8 cellular contexts compared by ENCODE assay signal in the genomic region with DNA sequence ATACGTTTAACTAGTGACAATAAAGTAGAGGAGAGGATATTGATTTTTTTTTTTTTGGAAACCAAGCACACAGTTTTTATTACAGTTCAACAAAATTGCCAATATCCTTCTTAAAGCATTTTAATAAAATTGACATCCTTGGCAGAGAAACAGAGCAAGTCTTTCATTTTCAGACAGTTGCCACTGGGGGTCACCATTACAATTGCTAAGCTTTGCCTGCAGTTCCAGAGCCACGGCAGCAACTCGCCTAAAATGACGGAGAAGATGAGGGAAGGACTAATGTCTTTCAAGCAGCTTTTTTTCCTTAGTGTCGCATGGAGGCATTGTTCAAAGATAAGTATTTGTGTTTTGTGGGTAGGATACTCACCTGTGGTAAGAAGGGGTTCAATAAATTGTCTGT.
DNase-seq lines count a peak whose midpoint lies in the region; ATAC-seq and TF ChIP-seq lines count a peak whose summit lies in the region.

No MANE protein-coding gene starts in this region.

- H3K36me3 ChIP-seq in H7 (replicated peaks; ENCODE audit: control insufficient read depth, insufficient read depth, low read length) (no peaks in the 10 kb centered on the region), OCI-LY3 (replicated peaks; ENCODE audit: low read depth, low read length) (no peaks in the 10 kb centered on the region)

- TF ChIP-seq CTCF in AG04449 (IDR thresholded peaks at IDR 0.05; ENCODE audit: insufficient read depth, low read length, missing control alignments) = peak; percentile 40
- TF ChIP-seq CTCF in OCI-LY3 (IDR thresholded peaks at IDR 0.05; ENCODE audit: low read depth, low read length) = peak; percentile 57

- no peaks in the 10 kb centered on the region for H3K9me3 Mint-ChIP-seq in stimulated activated naive B cell treated with anti-CD40 and anti-IgM and Interleukin-4, amounts not matched to agents 10 μg/mL and 1 μg/mL and 100 μg/mL, for 72 hours

- no peaks in the 10 kb centered on the region for H3K36me3 Mint-ChIP-seq in stimulated activated naive B cell treated with anti-CD40 and anti-IgM and Interleukin-4, amounts not matched to agents 10 μg/mL and 1 μg/mL and 100 μg/mL, for 72 hours

- H3K4me3 ChIP-seq in AG04449 (ENCODE audit: low read depth, low read length) = no peak overlapping the region
- H3K4me3 ChIP-seq in H7 (ENCODE audit: insufficient read depth, low read depth, low read length) = no peak overlapping the region
- peak overlapping the region; percentile 37; the same call in 1 of the 2 replicates for H3K4me3 ChIP-seq in OCI-LY3 (ENCODE audit: low read length)

- no peak overlapping the region for H3K4me3 Mint-ChIP-seq in stimulated activated naive B cell treated with anti-CD40 and anti-IgM and Interleukin-4, amounts not matched to agents 10 μg/mL and 1 μg/mL and 100 μg/mL, for 72 hours

- H3K4me2 ChIP-seq in OCI-LY3 (ENCODE audit: low read length) = peak overlapping the region; percentile 52

- H2AFZ ChIP-seq in OCI-LY3 (ENCODE audit: low read depth, low read length) = no peak overlapping the region

- POLR2A ChIA-PET in AG04449 (lab: Yijun Ruan, JAX) = no interaction called here

- no peak overlapping the region for H3K9ac ChIP-seq in OCI-LY3 (ENCODE audit: low read length)

- CTCF ChIA-PET in AG04449 (lab: Yijun Ruan, JAX) = interaction anchor here (1.4 kb wide), 1 partner anchor 15 kb away, joined by 3 read pairs; no protein-coding TSS in a partner anchor

- H3K27me3 ChIP-seq in H7 (ENCODE audit: control insufficient read depth, insufficient read depth, low read length) = no peaks in the 10 kb centered on the region
- H3K27me3 ChIP-seq in OCI-LY3 (ENCODE audit: low read depth, low read length) = no peaks in the 10 kb centered on the region

- H4K20me1 ChIP-seq in OCI-LY3 (ENCODE audit: insufficient read depth, low read length) = no peaks in the 10 kb centered on the region

- ATAC-seq in HG03460 (IDR thresholded peaks at IDR 0.05; ENCODE audit: unreplicated experiment) (no peak), HG03045 (IDR thresholded peaks at IDR 0.05; ENCODE audit: unreplicated experiment) (no peak)
- no peak for ATAC-seq in stimulated activated naive B cell treated with anti-CD40 and anti-IgM and Interleukin-4, amounts not matched to agents 10 μg/mL and 1 μg/mL and 100 μg/mL, for 72 hours (replicated peaks)

- no peak for DNase-seq in AG04449 (ENCODE audit: low read depth, low spot score)
- DNase-seq in H7 = peak; percentile 59
- DNase-seq in fibroblast of the conjunctiva (ENCODE audit: low read depth) = peak; percentile 36
- DNase-seq in stromal cell of bone marrow (ENCODE audit: low read depth) = peak; percentile 41
- DNase-seq in stimulated activated naive B cell treated with anti-CD40 and anti-IgM and Interleukin-4, amounts not matched to agents 10 μg/mL and 1 μg/mL and 100 μg/mL, for 72 hours = no peak

- H3K27ac Mint-ChIP-seq in stimulated activated naive B cell treated with anti-CD40 and anti-IgM and Interleukin-4, amounts not matched to agents 10 μg/mL and 1 μg/mL and 100 μg/mL, for 72 hours = no peak overlapping the region

- H3K4me1 ChIP-seq in OCI-LY3 (ENCODE audit: low read length) = no peaks in the 10 kb centered on the region; the same call in 1 of the 2 replicates

- H3K9me3 ChIP-seq in OCI-LY3 (ENCODE audit: insufficient read depth, low read length) = no peaks in the 10 kb centered on the region

- H3K4me1 Mint-ChIP-seq in stimulated activated naive B cell treated with anti-CD40 and anti-IgM and Interleukin-4, amounts not matched to agents 10 μg/mL and 1 μg/mL and 100 μg/mL, for 72 hours = no peaks in the 10 kb centered on the region

- H3K27me3 Mint-ChIP-seq in stimulated activated naive B cell treated with anti-CD40 and anti-IgM and Interleukin-4, amounts not matched to agents 10 μg/mL and 1 μg/mL and 100 μg/mL, for 72 hours = peaks cover 0 to 5% of the 10 kb centered on the region in 2 donors

- no peak overlapping the region for H3K27ac ChIP-seq in OCI-LY3 (ENCODE audit: low read length)

- no peaks in the 10 kb centered on the region for H3K79me2 ChIP-seq in OCI-LY3 (ENCODE audit: low read length)

Comparison
In these comparisons a context has a peak if more than half of its experiments do, and no peak if none do; other contexts are left out.
1. DNase-seq: peak in H7 (single experiment), fibroblast of the conjunctiva (single experiment) and stromal cell of bone marrow (single experiment); none in AG04449 (single experiment) and stimulated activated naive B cell treated with anti-CD40 and anti-IgM and Interleukin-4, amounts not matched to agents 10 μg/mL and 1 μg/mL and 100 μg/mL, for 72 hours (single experiment).